ENCODE assay signal across 14 cellular contexts in genomic region chr1:190084552-190084951, GRCh38.
DNase-seq lines count a peak whose midpoint lies in the region; ATAC-seq and TF ChIP-seq lines count a peak whose summit lies in the region.
"Had no signal": no experiment of that assay in that cellular context is flagged by ENCODE, and none has a peak within 500 bp of the region (broad histone marks: within the 10 kb centered on the region; RNA-seq: fewer than 3 reads in every experiment).

No MANE protein-coding gene starts in this region.

- no peaks in the 10 kb centered on the region for H3K36me3 Mint-ChIP-seq in nephron progenitor cell (ENCODE audit: low read depth)

- no peaks in the 10 kb centered on the region for H3K27me3 Mint-ChIP-seq in nephron progenitor cell (ENCODE audit: low read depth, poor library complexity)
- H3K27me3 Mint-ChIP-seq: activated CD4-positive, alpha-beta memory T cell treated with anti-CD3 and anti-CD28 coated beads, Interleukin-2, amount 10 ng/mL, durations not matched to agents 7 days and 5 days had no signal

- no peak overlapping the region for H2AFZ ChIP-seq in hepatocyte

- H3K27ac ChIP-seq in hepatocyte = no peak overlapping the region
- H3K27ac ChIP-seq: epithelial cell of prostate, stomach had no signal

- no peaks in the 10 kb centered on the region for H3K4me1 ChIP-seq in hepatocyte (ENCODE audit: insufficient read depth)
- H3K4me1 ChIP-seq: stomach had no signal

- no peaks in the 10 kb centered on the region for H3K27me3 ChIP-seq in hepatocyte
- H3K27me3 ChIP-seq: stomach had no signal

- DNase-seq in DMS 273 (lab: John Stamatoyannopoulos, UW; ENCODE audit: unreplicated experiment) (peak; percentile 24), DMS 273 treated with DMSO at 0.1 percent for 48 hours (lab: John Stamatoyannopoulos, UW) (no peak), nephron progenitor cell (peak; percentile 21), hepatocyte (ENCODE audit: low spot score) (no peak), NCI-H345 (lab: John Stamatoyannopoulos, UW) (no peak), HCEC 1CT (no peak)
- DNase-seq: 8988T; activated CD4-positive, alpha-beta memory T cell treated with anti-CD3 and anti-CD28 coated beads, Interleukin-2, amount 10 ng/mL, durations not matched to agents 7 days and 5 days; amniotic stem cell; NCI-H2029 treated with DMSO at 0.1 percent for 48 hours; stomach had no signal

- peaks cover 3% of the 10 kb centered on the region for H3K9me3 Mint-ChIP-seq in nephron progenitor cell
- H3K9me3 Mint-ChIP-seq: activated CD4-positive, alpha-beta memory T cell treated with anti-CD3 and anti-CD28 coated beads, Interleukin-2, amount 10 ng/mL, durations not matched to agents 7 days and 5 days had no signal

- no peaks in the 10 kb centered on the region for H3K4me1 Mint-ChIP-seq in nephron progenitor cell
- H3K4me1 Mint-ChIP-seq: activated CD4-positive, alpha-beta memory T cell treated with anti-CD3 and anti-CD28 coated beads, Interleukin-2, amount 10 ng/mL, durations not matched to agents 7 days and 5 days had no signal

- H3K79me2 ChIP-seq in hepatocyte = no peaks in the 10 kb centered on the region

- H3K4me3 Mint-ChIP-seq in nephron progenitor cell = no peak overlapping the region
- H3K4me3 Mint-ChIP-seq: activated CD4-positive, alpha-beta memory T cell treated with anti-CD3 and anti-CD28 coated beads, Interleukin-2, amount 10 ng/mL, durations not matched to agents 7 days and 5 days had no signal

- no peaks in the 10 kb centered on the region for H3K36me3 ChIP-seq in hepatocyte (replicated peaks; ENCODE audit: insufficient read depth, low read depth)
- H3K36me3 ChIP-seq: stomach had no signal

- no peak overlapping the region for H3K4me2 ChIP-seq in hepatocyte

- WGBS in hepatocyte (ENCODE audit: low lambda C conversion rate, missing lambda C conversion rate) = 66% methylated on average over 8 of the region's 8 CpGs

- no peaks in the 10 kb centered on the region for H3K9me3 ChIP-seq in hepatocyte (ENCODE audit: low read depth)
- H3K9me3 ChIP-seq: stomach had no signal

- no peak overlapping the region for H3K27ac Mint-ChIP-seq in nephron progenitor cell
- H3K27ac Mint-ChIP-seq: activated CD4-positive, alpha-beta memory T cell treated with anti-CD3 and anti-CD28 coated beads, Interleukin-2, amount 10 ng/mL, durations not matched to agents 7 days and 5 days had no signal

- peak; percentile 50 for ATAC-seq in HG02852 (IDR thresholded peaks at IDR 0.05; ENCODE audit: unreplicated experiment)
- 0 out of 3 replicates have a peak, but pooled peaks have one; percentile 31 for ATAC-seq in SK-N-SH treated with all-trans-retinoic acid at 6 μM for 48 hours

- H4K20me1 ChIP-seq in hepatocyte (ENCODE audit: insufficient read depth, poor library complexity, severe bottlenecking) = no peaks in the 10 kb centered on the region

- no peaks in the 10 kb centered on the region for H3K9me2 ChIP-seq in hepatocyte (replicated peaks; ENCODE audit: insufficient read depth)

- H3K4me3 ChIP-seq in hepatocyte = no peak overlapping the region
- H3K4me3 ChIP-seq: stomach had no signal

- peak; percentile 31 for TF ChIP-seq CTCF in nephron progenitor cell (IDR thresholded peaks at IDR 0.05)
- no peak for TF ChIP-seq CTCF in hepatocyte (IDR thresholded peaks at IDR 0.05; ENCODE audit: poor library complexity)

TF ChIP-seq in SK-N-SH treated with all-trans-retinoic acid at 6 μM for 48 hours, 23 proteins besides CTCF, POLR2A, EP300 and RAD21:
- TF ChIP-seq ARNTL (CRISPR knock-in tag; IDR thresholded peaks at IDR 0.05; ENCODE audit: borderline replicate concordance, low read depth) (no peak), ESRRG (CRISPR knock-in tag; IDR thresholded peaks at IDR 0.05) (no peak), ZNF565 (CRISPR knock-in tag; conservative IDR thresholded peaks at IDR 0.05; ENCODE audit: low read depth) (no peak), SNAI2 (CRISPR knock-in tag; IDR thresholded peaks at IDR 0.05) (no peak)

Comparison
In these comparisons a context has a peak if more than half of its experiments do, and no peak if none do; other contexts are left out.
1. DNase-seq: peak in DMS 273 (single experiment) and nephron progenitor cell (single experiment); none in DMS 273 treated with DMSO at 0.1 percent for 48 hours (single experiment), hepatocyte (single experiment), NCI-H345 (single experiment) and HCEC 1CT (single experiment).